14 cellular contexts compared by ENCODE assay signal in genomic region chr1:34795916-34796315, GRCh38. TPM values are rescaled to one million over a fixed set of nuclear protein-coding genes. Genes with fewer than 3 reads are reported as not detected.
"Had no signal": no experiment of that assay in that cellular context is flagged by ENCODE, and none has a peak within 500 bp of the region (broad histone marks: within the 10 kb centered on the region; RNA-seq: fewer than 3 reads in every experiment).

No MANE protein-coding gene starts in this region.

- ATAC-seq: activated CD8-positive, alpha-beta T cell treated with anti-CD3 and anti-CD28 coated beads for 36 hours; activated T-cell treated with anti-CD3 and anti-CD28 coated beads, Interleukin-2, amount 50 U/mL, for 72 hours; natural killer cell treated with Interleukin-12 subunit alpha and Interleukin-12 subunit beta and Interleukin-15 and Interleukin-18, amount 100 ng/mL, for 72 hours had no signal

- H3K27ac ChIP-seq: SJSA1 had no signal

- H3K36me3 Mint-ChIP-seq: activated naive CD8-positive, alpha-beta T cell treated with anti-CD3 and anti-CD28 coated beads, Interleukin-2, amount 10 ng/mL, durations not matched to agents 7 days and 5 days; natural killer cell treated with Interleukin-12 subunit alpha and Interleukin-12 subunit beta and Interleukin-15 and Interleukin-18, amount 100 ng/mL, for 72 hours had no signal

- H3K9me3 ChIP-seq: SJSA1 had no signal

- H3K4me1 ChIP-seq: SJSA1 had no signal

- H3K36me3 ChIP-seq: SJSA1 had no signal

- FAIRE-seq: keratinocyte, small intestine had no signal

- H3K27ac Mint-ChIP-seq: activated CD8-positive, alpha-beta T cell treated with anti-CD3 and anti-CD28 coated beads for 36 hours; activated naive CD8-positive, alpha-beta T cell treated with anti-CD3 and anti-CD28 coated beads, Interleukin-2, amount 10 ng/mL, durations not matched to agents 7 days and 5 days; activated T-cell treated with anti-CD3 and anti-CD28 coated beads, Interleukin-2, amount 50 U/mL, for 72 hours had no signal

- H3K4me3 Mint-ChIP-seq: activated CD8-positive, alpha-beta T cell treated with anti-CD3 and anti-CD28 coated beads for 36 hours; activated naive CD8-positive, alpha-beta T cell treated with anti-CD3 and anti-CD28 coated beads, Interleukin-2, amount 10 ng/mL, durations not matched to agents 7 days and 5 days; activated T-cell treated with anti-CD3 and anti-CD28 coated beads, Interleukin-2, amount 50 U/mL, for 72 hours; natural killer cell treated with Interleukin-12 subunit alpha and Interleukin-12 subunit beta and Interleukin-15 and Interleukin-18, amount 100 ng/mL, for 72 hours had no signal

- H3K4me1 Mint-ChIP-seq: activated naive CD8-positive, alpha-beta T cell treated with anti-CD3 and anti-CD28 coated beads, Interleukin-2, amount 10 ng/mL, durations not matched to agents 7 days and 5 days had no signal

- H3K9me3 Mint-ChIP-seq: activated CD8-positive, alpha-beta T cell treated with anti-CD3 and anti-CD28 coated beads for 36 hours; activated naive CD8-positive, alpha-beta T cell treated with anti-CD3 and anti-CD28 coated beads, Interleukin-2, amount 10 ng/mL, durations not matched to agents 7 days and 5 days; activated T-cell treated with anti-CD3 and anti-CD28 coated beads, Interleukin-2, amount 50 U/mL, for 72 hours; natural killer cell treated with Interleukin-12 subunit alpha and Interleukin-12 subunit beta and Interleukin-15 and Interleukin-18, amount 100 ng/mL, for 72 hours had no signal

- DNase-seq: activated CD4-positive, alpha-beta T cell treated with anti-CD3 and anti-CD28 coated beads for 1 hour; activated CD8-positive, alpha-beta memory T cell treated with anti-CD3 and anti-CD28 coated beads, Interleukin-2, amount 50 U/mL, for 4 hours; activated CD8-positive, alpha-beta T cell treated with anti-CD3 and anti-CD28 coated beads for 36 hours; activated naive CD8-positive, alpha-beta T cell treated with anti-CD3 and anti-CD28 coated beads, Interleukin-2, amount 10 ng/mL, durations not matched to agents 7 days and 5 days; activated T-cell treated with anti-CD3 and anti-CD28 coated beads, Interleukin-2, amount 50 U/mL, for 72 hours; anterior cingulate cortex; foreskin melanocyte; small intestine; trophoblast cell had no signal

- H3K4me3 ChIP-seq: SJSA1 had no signal

RNA-seq across cellular contexts. Expression of gene GJA4, which starts 3.1 kb away (rescaled TPM):
- total RNA-seq: activated CD8-positive, alpha-beta T cell treated with anti-CD3 and anti-CD28 coated beads for 36 hours; activated naive CD8-positive, alpha-beta T cell treated with anti-CD3 and anti-CD28 coated beads, Interleukin-2, amount 10 ng/mL, durations not matched to agents 7 days and 5 days; renal cortical epithelial cell; SJSA1 had no signal
- polyA plus RNA-seq: keratinocyte had no signal

RNA-seq across cellular contexts. Expression of gene GJB3, which starts 14.9 kb away (rescaled TPM):
- total RNA-seq: activated CD8-positive, alpha-beta T cell treated with anti-CD3 and anti-CD28 coated beads for 36 hours; activated naive CD8-positive, alpha-beta T cell treated with anti-CD3 and anti-CD28 coated beads, Interleukin-2, amount 10 ng/mL, durations not matched to agents 7 days and 5 days; activated T-cell treated with anti-CD3 and anti-CD28 coated beads, Interleukin-2, amount 50 U/mL, for 72 hours; natural killer cell treated with Interleukin-12 subunit alpha and Interleukin-12 subunit beta and Interleukin-15 and Interleukin-18, amount 100 ng/mL, for 72 hours; omental fat pad; SJSA1 had no signal

RNA-seq across cellular contexts. Expression of gene GJB4, which starts 36.4 kb away (rescaled TPM):
- total RNA-seq: activated CD8-positive, alpha-beta T cell treated with anti-CD3 and anti-CD28 coated beads for 36 hours; activated naive CD8-positive, alpha-beta T cell treated with anti-CD3 and anti-CD28 coated beads, Interleukin-2, amount 10 ng/mL, durations not matched to agents 7 days and 5 days; activated T-cell treated with anti-CD3 and anti-CD28 coated beads, Interleukin-2, amount 50 U/mL, for 72 hours; natural killer cell treated with Interleukin-12 subunit alpha and Interleukin-12 subunit beta and Interleukin-15 and Interleukin-18, amount 100 ng/mL, for 72 hours; omental fat pad; SJSA1 had no signal

RNA-seq across cellular contexts. Expression of gene GJB5, which starts 41.1 kb away (rescaled TPM):
- total RNA-seq: activated CD8-positive, alpha-beta T cell treated with anti-CD3 and anti-CD28 coated beads for 36 hours; activated naive CD8-positive, alpha-beta T cell treated with anti-CD3 and anti-CD28 coated beads, Interleukin-2, amount 10 ng/mL, durations not matched to agents 7 days and 5 days; activated T-cell treated with anti-CD3 and anti-CD28 coated beads, Interleukin-2, amount 50 U/mL, for 72 hours; natural killer cell treated with Interleukin-12 subunit alpha and Interleukin-12 subunit beta and Interleukin-15 and Interleukin-18, amount 100 ng/mL, for 72 hours; omental fat pad; SJSA1 had no signal
- polyA plus RNA-seq: small intestine had no signal
